Comparison of ENCODE assay signal across 10 cellular contexts in the genomic region with DNA sequence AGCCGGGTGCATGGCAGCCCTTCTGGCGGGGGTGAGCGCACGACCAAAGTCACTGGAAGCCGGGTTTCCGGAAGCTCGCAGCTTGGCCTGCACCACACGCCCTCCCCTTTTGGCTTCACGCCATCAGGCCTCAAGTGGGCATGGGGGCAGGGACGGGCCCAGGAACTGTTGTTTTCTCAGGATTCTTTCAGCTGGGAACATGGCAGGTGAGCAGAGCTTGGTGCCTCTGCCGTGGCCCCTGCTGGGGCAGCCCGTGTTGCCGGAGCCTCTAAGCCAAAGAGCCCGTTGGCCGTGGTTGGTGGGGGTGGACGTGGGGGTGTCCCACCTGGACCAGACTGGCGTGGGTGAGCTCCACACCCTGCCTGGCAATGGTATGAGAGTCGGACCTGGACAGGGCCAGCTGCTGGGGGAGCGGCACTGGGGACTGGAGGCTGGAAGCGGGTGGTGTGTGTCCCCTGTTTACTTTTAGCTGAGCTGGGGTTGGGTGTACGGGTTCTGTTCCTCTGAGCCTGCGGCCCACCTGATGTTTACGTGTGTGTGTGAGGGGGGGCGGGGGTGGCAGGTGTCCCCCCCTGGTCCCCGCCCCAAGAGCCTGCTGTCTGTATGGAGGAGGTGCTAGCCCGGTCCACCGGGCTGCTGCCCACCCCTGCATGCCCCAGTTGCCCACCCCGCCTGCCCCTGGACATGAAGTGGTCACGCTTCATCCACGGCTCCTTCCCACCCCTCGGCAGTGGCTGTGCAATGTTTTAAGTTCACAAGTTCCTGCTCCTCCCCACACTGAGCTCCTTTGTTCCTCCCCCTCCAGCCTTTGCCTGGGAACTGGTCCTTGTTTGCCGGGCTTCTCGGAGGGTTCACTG. TPM values are rescaled to one million over a fixed set of nuclear protein-coding genes. Genes with fewer than 3 reads are reported as not detected.
DNase-seq lines count a peak whose midpoint lies in the region; ATAC-seq and TF ChIP-seq lines count a peak whose summit lies in the region.
"Had no signal": no experiment of that assay in that cellular context is flagged by ENCODE, and none has a peak within 500 bp of the region (broad histone marks: within the 10 kb centered on the region; RNA-seq: fewer than 3 reads in every experiment).

No MANE protein-coding gene starts in this region.

- peaks cover 17% of the 10 kb centered on the region for H3K36me3 ChIP-seq in suprapubic skin

- no peak overlapping the region for H3K27ac Mint-ChIP-seq in activated CD4-positive, alpha-beta T cell treated with anti-CD3 and anti-CD28 coated beads, Interleukin-2, amount 10 ng/mL, durations not matched to agents 24 days and 14 days

- peaks cover 19% of the 10 kb centered on the region for H3K4me1 ChIP-seq in suprapubic skin

- no peaks in the 10 kb centered on the region for H3K27me3 ChIP-seq in suprapubic skin

- H3K9me3 Mint-ChIP-seq in activated CD4-positive, alpha-beta T cell treated with anti-CD3 and anti-CD28 coated beads, Interleukin-2, amount 10 ng/mL, durations not matched to agents 24 days and 14 days: no peaks in the 10 kb centered on the region

- TF ChIP-seq CTCF in suprapubic skin (IDR thresholded peaks at IDR 0.05): no peak

- DNase-seq in activated CD4-positive, alpha-beta T cell treated with anti-CD3 and anti-CD28 coated beads, Interleukin-2, amount 10 ng/mL, durations not matched to agents 24 days and 14 days: peak; percentile 53
- DNase-seq in activated CD4-positive, alpha-beta T cell treated with anti-CD3 and anti-CD28 coated beads for 4 hours: no peak
- peak; percentile 75 for DNase-seq in NCI-H510A (lab: John Stamatoyannopoulos, UW)
- peak; percentile 54 for DNase-seq in left cardiac atrium
- DNase-seq in suprapubic skin (ENCODE audit: low spot score in 2 of 2): peak; percentile 63 to 75
- no peak for DNase-seq in iPS-NIHi7 (ENCODE audit: extremely low spot score)
- no peak for DNase-seq in AG08396 (ENCODE audit: low spot score)
- DNase-seq in mucosa of gallbladder (ENCODE audit: low spot score): no peak
- DNase-seq: activated gamma-delta T cell had no signal

- peaks cover 3% of the 10 kb centered on the region for H3K4me1 Mint-ChIP-seq in activated CD4-positive, alpha-beta T cell treated with anti-CD3 and anti-CD28 coated beads, Interleukin-2, amount 10 ng/mL, durations not matched to agents 24 days and 14 days

- no peak for TF ChIP-seq POLR2A in suprapubic skin (IDR thresholded peaks at IDR 0.05)

- ATAC-seq in left cardiac atrium: peak; percentile 8 to 28

- H3K27me3 Mint-ChIP-seq in activated CD4-positive, alpha-beta T cell treated with anti-CD3 and anti-CD28 coated beads, Interleukin-2, amount 10 ng/mL, durations not matched to agents 24 days and 14 days: peaks cover under 1% of the 10 kb centered on the region

- no peaks in the 10 kb centered on the region for H3K36me3 Mint-ChIP-seq in activated CD4-positive, alpha-beta T cell treated with anti-CD3 and anti-CD28 coated beads, Interleukin-2, amount 10 ng/mL, durations not matched to agents 24 days and 14 days (ENCODE audit: low read depth)

- intact Hi-C loops in activated CD4-positive, alpha-beta T cell treated with anti-CD3 and anti-CD28 coated beads, Interleukin-2, amount 10 ng/mL, durations not matched to agents 24 days and 14 days (cut with micrococcal nuclease): loop anchor here (1.0 kb wide), 1 partner anchor 149 kb away; no protein-coding TSS in a partner anchor
- intact Hi-C loops in left cardiac atrium (cut with DNase I): loop anchor here in 1 of 2 donors (5.0 kb wide), 1 partner anchor 146 kb away; no protein-coding TSS in a partner anchor

- H3K27ac ChIP-seq in suprapubic skin: no peak overlapping the region

- H3K4me3 ChIP-seq in suprapubic skin: no peak overlapping the region

- TF ChIP-seq EP300 in suprapubic skin (IDR thresholded peaks at IDR 0.05): no peak

- H3K4me3 Mint-ChIP-seq in activated CD4-positive, alpha-beta T cell treated with anti-CD3 and anti-CD28 coated beads, Interleukin-2, amount 10 ng/mL, durations not matched to agents 24 days and 14 days: no peak overlapping the region

- WGBS in suprapubic skin: 44% methylated on average over 18 of the region's 33 CpGs

- H3K9me3 ChIP-seq in suprapubic skin: no peaks in the 10 kb centered on the region

RNA-seq across cellular contexts. Expression of a gene that starts 28.7 kb away (rescaled TPM):
- 0.07 and 0.21 TPM in 2 replicates for total RNA-seq in activated CD4-positive, alpha-beta T cell treated with anti-CD3 and anti-CD28 coated beads, Interleukin-2, amount 10 ng/mL, durations not matched to agents 24 days and 14 days
- total RNA-seq in left cardiac atrium (under 1 TPM; 0.13 to 0.24 TPM), suprapubic skin (under 1 TPM in 1 of 4 donors, not detected in 3; 0.16 TPM), mucosa of gallbladder (16.7 TPM)
- total RNA-seq: myocyte had no signal

RNA-seq across cellular contexts. Expression of a gene that starts 30.9 kb away (rescaled TPM):
- 8.3 and 9.0 TPM in 2 replicates for total RNA-seq in activated CD4-positive, alpha-beta T cell treated with anti-CD3 and anti-CD28 coated beads, Interleukin-2, amount 10 ng/mL, durations not matched to agents 24 days and 14 days
- total RNA-seq in left cardiac atrium: 10 to 100 TPM; 12.4 to 17.2 TPM
- total RNA-seq in suprapubic skin: 10 to 100 TPM; 53.3 to 70.1 (median 60.4) TPM
- total RNA-seq in mucosa of gallbladder: 95.6 TPM

Comparison
In these comparisons a context has a peak if more than half of its experiments do, and no peak if none do; other contexts are left out.
1. DNase-seq: peak in activated CD4-positive, alpha-beta T cell treated with anti-CD3 and anti-CD28 coated beads, Interleukin-2, amount 10 ng/mL, durations not matched to agents 24 days and 14 days (single experiment), NCI-H510A (single experiment), left cardiac atrium (single experiment) and suprapubic skin (2 of 2); none in activated CD4-positive, alpha-beta T cell treated with anti-CD3 and anti-CD28 coated beads for 4 hours (0 of 2), iPS-NIHi7 (single experiment), AG08396 (single experiment) and mucosa of gallbladder (single experiment).
2. RNA of a gene that starts 28.7 kb away (total RNA-seq): 16.7 TPM in mucosa of gallbladder (single experiment); 0.16 TPM in suprapubic skin, 0.13 to 0.24 TPM in left cardiac atrium and 0.07 to 0.21 TPM in activated CD4-positive, alpha-beta T cell treated with anti-CD3 and anti-CD28 coated beads, Interleukin-2, amount 10 ng/mL, durations not matched to agents 24 days and 14 days; every median in the first group is over 10 times any median in the second.